32 cellular contexts compared by ENCODE assay signal in the genomic region with DNA sequence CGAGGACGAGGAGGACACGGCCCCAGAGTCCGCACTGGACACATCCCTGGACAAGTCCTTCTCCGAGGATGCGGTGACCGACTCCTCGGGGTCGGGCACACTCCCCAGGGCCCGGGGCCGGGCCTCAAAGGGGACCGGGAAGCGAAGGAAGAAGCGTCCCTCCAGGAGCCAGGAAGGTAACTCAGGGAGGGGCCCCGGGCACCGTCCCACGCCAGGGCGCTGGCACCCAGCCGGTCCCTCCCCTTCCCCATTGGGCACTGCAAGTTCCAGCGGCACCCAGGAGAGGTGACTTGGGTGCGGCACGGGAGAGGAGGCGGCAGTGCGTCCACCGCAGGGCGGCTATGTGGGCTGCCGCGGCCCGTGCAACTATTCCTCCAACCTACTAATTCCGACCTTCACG.
"Had no signal": no experiment of that assay in that cellular context is flagged by ENCODE, and none has a peak within 500 bp of the region (broad histone marks: within the 10 kb centered on the region; RNA-seq: fewer than 3 reads in every experiment).

No MANE protein-coding gene starts in this region.

- H3K27ac ChIP-seq: adrenal gland, body of pancreas, cardiac muscle cell, colonic mucosa, epithelial cell of prostate, esophagus squamous epithelium, gastroesophageal sphincter, heart right ventricle had no signal

- ATAC-seq: activated CD4-positive, alpha-beta T cell treated with anti-CD3 and anti-CD28 coated beads for 36 hours; activated CD8-positive, alpha-beta memory T cell treated with anti-CD3 and anti-CD28 coated beads, Interleukin-2, amount 10 ng/mL, durations not matched to agents 7 days and 5 days; activated CD8-positive, alpha-beta T cell treated with anti-CD3 and anti-CD28 coated beads, Interleukin-2, amount 10 ng/mL, durations not matched to agents 7 days and 5 days; activated naive CD8-positive, alpha-beta T cell treated with anti-CD3 and anti-CD28 coated beads, Interleukin-2, amount 50 U/mL, for 24 hours; body of pancreas; gastroesophageal sphincter; T-helper 17 cell had no signal

- H3K4me1 ChIP-seq: adrenal gland, body of pancreas, colonic mucosa had no signal

- H3K27me3 ChIP-seq: adrenal gland, body of pancreas, cardiac muscle cell, colonic mucosa, esophagus squamous epithelium, gastroesophageal sphincter, heart right ventricle had no signal

- DNase-seq: activated CD4-positive, alpha-beta memory T cell treated with anti-CD3 and anti-CD28 coated beads for 36 hours; activated CD4-positive, alpha-beta T cell treated with anti-CD3 and anti-CD28 coated beads for 36 hours; activated CD4-positive, alpha-beta T cell treated with anti-CD3 and anti-CD28 coated beads, Interleukin-2, amount 10 ng/mL, durations not matched to agents 24 days and 14 days; activated CD4-positive, CD25-positive, alpha-beta regulatory T cell; activated CD4-positive, CD25-positive, alpha-beta regulatory T cell treated with anti-CD3 and anti-CD28 coated beads, Interleukin-2, amount 50 U/mL, for 72 hours; activated CD8-positive, alpha-beta memory T cell treated with anti-CD3 and anti-CD28 coated beads, Interleukin-2, amount 10 ng/mL, durations not matched to agents 7 days and 5 days; activated CD8-positive, alpha-beta memory T cell treated with anti-CD3 and anti-CD28 coated beads, Interleukin-2, amount 50 U/mL, for 4 hours; activated CD8-positive, alpha-beta T cell treated with anti-CD3 and anti-CD28 coated beads, Interleukin-2, amount 10 ng/mL, durations not matched to agents 7 days and 5 days; activated effector memory CD4-positive, alpha-beta T cell treated with anti-CD3 and anti-CD28 coated beads, Interleukin-2, amount 50 U/mL, for 16 hours; activated naive CD4-positive, alpha-beta T cell treated with anti-CD3 and anti-CD28 coated beads for 36 hours; activated naive CD8-positive, alpha-beta T cell treated with anti-CD3 and anti-CD28 coated beads for 36 hours; activated naive CD8-positive, alpha-beta T cell treated with anti-CD3 and anti-CD28 coated beads, Interleukin-2, amount 50 U/mL, for 24 hours; activated T-cell treated with anti-CD3 and anti-CD28 coated beads, Interleukin-2, amount 50 U/mL, for 1 hour; activated T-cell treated with anti-CD3 and anti-CD28 coated beads, Interleukin-2, amount 50 U/mL, for 48 hours; adrenal gland; amygdala; aorta; body of pancreas; central memory CD4-positive, alpha-beta T cell; cerebellar nuclear complex; colonic mucosa; effector CD8-positive, alpha-beta T cell; esophagus squamous epithelium; foreskin melanocyte; heart right ventricle; T-helper 17 cell; T1000 had no signal

- H3K4me3 ChIP-seq: adrenal gland, body of pancreas, cardiac muscle cell, colonic mucosa, esophagus squamous epithelium, gastroesophageal sphincter, heart right ventricle had no signal

- FAIRE-seq: endometrium, endothelial cell of umbilical vein had no signal

- H3K9me3 ChIP-seq: adrenal gland, body of pancreas, colonic mucosa, esophagus squamous epithelium, gastroesophageal sphincter, heart right ventricle had no signal
